In genomic region chr1:157505481-157506272, GRCh38 we compare ENCODE assay signal across 10 cellular contexts. TPM values are rescaled to one million over a fixed set of nuclear protein-coding genes. Genes with fewer than 3 reads are reported as not detected.
DNase-seq lines count a peak whose midpoint lies in the region; ATAC-seq, FAIRE-seq and TF ChIP-seq lines count a peak whose summit lies in the region.
"Had no signal": no experiment of that assay in that cellular context is flagged by ENCODE, and none has a peak within 500 bp of the region (broad histone marks: within the 10 kb centered on the region; RNA-seq: fewer than 3 reads in every experiment).

No MANE protein-coding gene starts in this region.

- TF ChIP-seq CTCF in MCF 10A (IDR thresholded peaks at IDR 0.05; ENCODE audit: unreplicated experiment) (peak; percentile 82), kidney (IDR thresholded peaks at IDR 0.05; ENCODE audit: borderline replicate concordance, extremely low read depth, insufficient read depth) (peak; percentile 65)

- no peaks in the 10 kb centered on the region for H3K4me1 Mint-ChIP-seq in MCF 10A (ENCODE audit: insufficient read depth, unreplicated experiment)

- H3K4me3 Mint-ChIP-seq in MCF 10A (ENCODE audit: unreplicated experiment), result no peak overlapping the region

- H3K27me3 Mint-ChIP-seq in MCF 10A (ENCODE audit: insufficient read depth, unreplicated experiment), result peaks cover 35% of the 10 kb centered on the region

- H3K27ac ChIP-seq in kidney (ENCODE audit: low read depth in 2 of 2, low read length in 2 of 2), result no peak overlapping the region

- DNase-seq in DMS 273 (lab: John Stamatoyannopoulos, UW; ENCODE audit: unreplicated experiment) (peak; percentile 63), DMS 273 treated with DMSO at 0.1 percent for 48 hours (lab: John Stamatoyannopoulos, UW) (no peak), NOMO-1 treated with dmso at 0.1 percent for 144 hours (lab: John Stamatoyannopoulos, UW; ENCODE audit: unreplicated experiment) (peak; percentile 29), MCF 10A (ENCODE audit: unreplicated experiment) (peak; percentile 78), kidney (no peak)
- peak; percentile 6 for DNase-seq in stimulated activated CD8-positive, alpha-beta memory T cell treated with anti-CD3 and anti-CD28 coated beads, Interleukin-12 subunit alpha, Interleukin-12 subunit beta, amount 100 ng/mL, for 1 hour (ENCODE audit: low read depth)

- no peak overlapping the region for H3K27ac Mint-ChIP-seq in MCF 10A (ENCODE audit: low read depth, unreplicated experiment)

- H3K36me3 Mint-ChIP-seq in MCF 10A (ENCODE audit: insufficient read depth, unreplicated experiment), result no peaks in the 10 kb centered on the region

- CTCF ChIA-PET in MCF 10A (lab: Yijun Ruan, JAX), result interaction anchor here (0.5 to 3.0 kb wide), 47 partner anchors 9 to 1599 kb away, joined by 3 to 41 read pairs (median 4); no protein-coding TSS in a partner anchor

- ATAC-seq in GM19397 (IDR thresholded peaks at IDR 0.05; ENCODE audit: unreplicated experiment) (peak; percentile 76), HG03432 (IDR thresholded peaks at IDR 0.05; ENCODE audit: unreplicated experiment) (peak; percentile 93)

- BruUV-seq in MCF 10A (replicated peaks; lab: Mats Ljungman, UMichigan), result no TSS peak

- H3K9me3 ChIP-seq in kidney (ENCODE audit: control insufficient read depth in 1 of 2, low read length in 2 of 2), result no peaks in the 10 kb centered on the region

- no peaks in the 10 kb centered on the region for H3K9me3 Mint-ChIP-seq in MCF 10A (ENCODE audit: unreplicated experiment)

- intact Hi-C loops in MCF 10A (cut with micrococcal nuclease) (no loop called here), kidney (cut with DNase I) (no loop called here)

- POLR2A ChIA-PET in MCF 10A (lab: Yijun Ruan, JAX), result no interaction called here

- no peak for FAIRE-seq in kidney (lab: Jason Lieb, UNC)
- FAIRE-seq: A204.1, colon had no signal

- H3K36me3 ChIP-seq in kidney (ENCODE audit: control insufficient read depth in 1 of 2, insufficient read depth in 2 of 2, low read length in 2 of 2), result no peaks in the 10 kb centered on the region

- H3K4me1 ChIP-seq in kidney (ENCODE audit: control insufficient read depth in 1 of 2, insufficient read depth in 1 of 2, low read depth in 1 of 2, low read length in 2 of 2), result no peaks in the 10 kb centered on the region

- no peak overlapping the region for H3K4me3 ChIP-seq in kidney (ENCODE audit: low read length in 2 of 2)

- H3K9ac ChIP-seq in kidney (ENCODE audit: low read length in 2 of 2), result no peak overlapping the region

RNA-seq across cellular contexts. Expression of gene FCRL5, which starts 46.6 kb away (rescaled TPM):
- total RNA-seq in MCF 10A (2022), result not detected in 2 replicates
- 10.3 TPM for total RNA-seq in kidney
- not detected for polyA plus RNA-seq in kidney (ENCODE audit: insufficient read depth, low read depth, low replicate concordance)

Comparison
In these comparisons a context has a peak if more than half of its experiments do, and no peak if none do; other contexts are left out.
1. DNase-seq: peak in DMS 273 (single experiment), NOMO-1 treated with dmso at 0.1 percent for 144 hours (single experiment), MCF 10A (single experiment) and stimulated activated CD8-positive, alpha-beta memory T cell treated with anti-CD3 and anti-CD28 coated beads, Interleukin-12 subunit alpha, Interleukin-12 subunit beta, amount 100 ng/mL, for 1 hour (single experiment); none in DMS 273 treated with DMSO at 0.1 percent for 48 hours (single experiment) and kidney (single experiment).
2. RNA of gene FCRL5, which starts 46.6 kb away (total RNA-seq): 10.3 TPM in kidney (single experiment); not detected in MCF 10A; every median in the first group is over 10 times any median in the second.